Comparison of ENCODE assay signal across 19 cellular contexts in genomic region chr20:56793916-56794315, GRCh38.
DNase-seq lines count a peak whose midpoint lies in the region; ATAC-seq, FAIRE-seq and TF ChIP-seq lines count a peak whose summit lies in the region.
"Had no signal": no experiment of that assay in that cellular context is flagged by ENCODE, and none has a peak within 500 bp of the region (broad histone marks: within the 10 kb centered on the region; RNA-seq: fewer than 3 reads in every experiment).

No MANE protein-coding gene starts in this region.

- H3K56ac ChIP-seq in H1 (replicated peaks; ENCODE audit: insufficient read length, low read depth, low read length), result no peak overlapping the region

- no peak overlapping the region for H4K91ac ChIP-seq in H1 (replicated peaks; ENCODE audit: insufficient read length, low read length)

- H4K20me1 ChIP-seq in H1 (replicated peaks in 1 of 2; ENCODE audit: control insufficient read depth in 1 of 2, insufficient read depth in 2 of 2, low read length in 2 of 2), result no peaks in the 10 kb centered on the region

- no peak for TF ChIP-seq CTCF in A549 (IDR thresholded peaks at IDR 0.05)
- no peak for TF ChIP-seq CTCF in H1 (IDR thresholded peaks at IDR 0.05; ENCODE audit: control extremely low read depth in 1 of 3, insufficient read depth in 1 of 3, low read depth in 1 of 3, low read length in 3 of 3)

- H3K36me3 ChIP-seq in H1 (ENCODE audit: control insufficient read depth in 2 of 4, insufficient read depth in 4 of 4, low read length in 3 of 4), result no peaks in the 10 kb centered on the region
- H3K36me3 ChIP-seq: HAP-1 had no signal

- H2BK5ac ChIP-seq in H1 (ENCODE audit: low read depth, low read length), result no peak overlapping the region

- H2BK15ac ChIP-seq in H1 (ENCODE audit: low read length), result no peak overlapping the region

- H3K4me1 ChIP-seq in A549 (peaks cover 20% of the 10 kb centered on the region), H1 (replicated peaks in 1 of 4; ENCODE audit: control insufficient read depth in 3 of 4, insufficient read depth in 4 of 4, low read length in 3 of 4) (no peaks in the 10 kb centered on the region)
- H3K4me1 ChIP-seq: Caco-2, HAP-1 had no signal

- WGBS in A549 (ENCODE audit: missing lambda C conversion rate), result 83% methylated on average over 6 of the region's 7 CpGs
- WGBS in H1 (ENCODE audit: extremely low coverage in 1 of 2, insufficient coverage in 1 of 2, insufficient read length in 1 of 2, insufficient replicate concordance in 2 of 2, low coverage in 1 of 2, low lambda C conversion rate in 2 of 2, missing lambda C conversion rate in 1 of 2), 2 experiments, result 86% methylated on average over 7 of the region's 7 CpGs; no CpG with 5 or more reads in 1 of the 2 experiments

- peak overlapping the region; percentile 9 to 70; a peak in 4 of 6 replicates for H3K27ac ChIP-seq in A549
- H3K27ac ChIP-seq in H1 (ENCODE audit: low read depth, low read length), result no peak overlapping the region
- H3K27ac ChIP-seq in caudate nucleus (ENCODE audit: low read depth, low read length), result no peak overlapping the region
- H3K27ac ChIP-seq: 22Rv1, C4-2B, HL-60 had no signal

- H3K79me1 ChIP-seq in H1 (ENCODE audit: low read depth, low read length), result no peaks in the 10 kb centered on the region

- H3K4me2 ChIP-seq in A549 (no peak overlapping the region), H1 (ENCODE audit: insufficient read depth in 1 of 2, low read depth in 2 of 2, low read length in 2 of 2) (no peak overlapping the region)

- no peak overlapping the region for H3K4me3 ChIP-seq in A549
- H3K4me3 ChIP-seq in H1 (ENCODE audit: extremely low read depth in 1 of 4, insufficient read depth in 2 of 4, low read depth in 3 of 4, low read length in 4 of 4), result no peak overlapping the region
- H3K4me3 ChIP-seq: HAP-1, K562 had no signal

- no peak overlapping the region for H3K23ac ChIP-seq in H1 (ENCODE audit: insufficient read length)

- CTCF ChIA-PET in A549 (lab: Yijun Ruan, JAX), result interaction anchor here (0.7 kb wide), 1 partner anchor 36 kb away, joined by 3 read pairs; no protein-coding TSS in a partner anchor
- CTCF ChIA-PET in H1 (lab: Charles Lee; ENCODE audit: partially characterized antibody), result interaction anchor here (1.1 kb wide), 1 partner anchor 21 kb away, joined by 3 read pairs; no protein-coding TSS in a partner anchor

- H2BK12ac ChIP-seq in H1 (ENCODE audit: low read depth, low read length), result no peak overlapping the region

- H4K5ac ChIP-seq in H1 (ENCODE audit: insufficient read length, low read depth, low read length), result no peak overlapping the region

- TF ChIP-seq POLR2A in A549 (IDR thresholded peaks at IDR 0.05; ENCODE audit: low read length) (no peak), H1 (IDR thresholded peaks at IDR 0.05; ENCODE audit: control extremely low read depth in 1 of 2, low read depth in 2 of 2, low read length in 2 of 2) (no peak)

- TF ChIP-seq EP300 in A549 (IDR thresholded peaks at IDR 0.05), result no peak
- no peak for TF ChIP-seq EP300 in H1 (IDR thresholded peaks at IDR 0.05; ENCODE audit: borderline replicate concordance in 1 of 2, low read depth in 2 of 2, low read length in 2 of 2)

- H4K8ac ChIP-seq in H1 (ENCODE audit: extremely low read depth, insufficient read depth, low read length), result no peak overlapping the region

- no peaks in the 10 kb centered on the region for H3K27me3 ChIP-seq in H1 (replicated peaks in 1 of 4; ENCODE audit: control insufficient read depth in 3 of 4, extremely low read depth in 1 of 4, insufficient read depth in 3 of 4, low read length in 3 of 4)

- H3K23me2 ChIP-seq in H1 (ENCODE audit: low read depth, low read length), result no peaks in the 10 kb centered on the region

- no peak overlapping the region for H2AFZ ChIP-seq in H1 (ENCODE audit: low read length)

- no peak overlapping the region for H2BK120ac ChIP-seq in H1 (replicated peaks; ENCODE audit: low read depth, low read length)

- no peak overlapping the region for H3K18ac ChIP-seq in H1 (ENCODE audit: extremely low read depth, low read length)

- H2AK5ac ChIP-seq in H1 (ENCODE audit: low read depth, low read length), result peak overlapping the region; percentile 24; the same call in 1 of the 2 replicates

- DNase-seq in A549 (ENCODE audit: low read depth in 1 of 2, low spot score in 1 of 2) (no peak), EL (peak; percentile 31), H1 (ENCODE audit: low read depth in 1 of 2, low spot score in 2 of 2) (no peak), posterior vena cava (ENCODE audit: low spot score) (peak; percentile 3), AML-193 (lab: John Stamatoyannopoulos, UW) (no peak), caudate nucleus (lab: John Stamatoyannopoulos, UW) (no peak)
- DNase-seq in activated CD4-positive, CD25-positive, alpha-beta regulatory T cell treated with anti-CD3 and anti-CD28 coated beads, Interleukin-2, amount 50 U/mL, for 72 hours, result no peak
- DNase-seq: Caco-2; CD4-positive, alpha-beta T cell; DMS79; IMR-90 had no signal

- POLR2A ChIA-PET in A549 (lab: Yijun Ruan, JAX) (no interaction called here), H1 (lab: Charles Lee; ENCODE audit: partially characterized antibody) (interaction anchor here (0.7 kb wide), 1 partner anchor 24 kb away, joined by 3 read pairs; no protein-coding TSS in a partner anchor)

- H3K9me3 ChIP-seq in A549 (peaks cover 13% of the 10 kb centered on the region), H1 (ENCODE audit: insufficient read depth in 2 of 2, low read depth in 1 of 2, low read length in 1 of 2) (peaks cover 4 to 6% of the 10 kb centered on the region in 2 experiments; a peak in 3 of 4 replicates)
- H3K9me3 ChIP-seq: HAP-1 had no signal

- H3K9ac ChIP-seq in H1 (replicated peaks in 1 of 4; ENCODE audit: extremely low read depth in 1 of 4, low read depth in 3 of 4, low read length in 3 of 4), result no peak overlapping the region

- FAIRE-seq in A549 (lab: Jason Lieb, UNC) (no peak), H1 (lab: Jason Lieb, UNC) (no peak)
- FAIRE-seq: D721Med, GM12891, GM19239, K562 had no signal

- intact Hi-C loops in posterior vena cava (cut with DNase I), result no loop called here

- no peaks in the 10 kb centered on the region for H3K79me2 ChIP-seq in H1 (ENCODE audit: control insufficient read depth in 1 of 2, insufficient read depth in 2 of 2, low read length in 2 of 2)

- no peak overlapping the region for H3K14ac ChIP-seq in H1 (ENCODE audit: insufficient read length)

- H3K4ac ChIP-seq in H1 (replicated peaks; ENCODE audit: insufficient read length, low read depth, low read length), result no peak overlapping the region

- no peak for ATAC-seq in A549
- ATAC-seq: K562 had no signal

- TF ChIP-seq RAD21 in A549 (conservative IDR thresholded peaks at IDR 0.05 in 1 of 2, IDR thresholded peaks at IDR 0.05 in 1 of 2), result no peak
- no peak for TF ChIP-seq RAD21 in H1 (IDR thresholded peaks at IDR 0.05 in 1 of 2, conservative IDR thresholded peaks at IDR 0.05 in 1 of 2; ENCODE audit: low read depth in 2 of 2, low read length in 2 of 2)

- H2BK20ac ChIP-seq in H1 (ENCODE audit: low read length), result no peak overlapping the region

TF ChIP-seq in A549, 52 proteins besides CTCF, POLR2A, EP300 and RAD21 (continues in another document):
- no peak for TF ChIP-seq RNF2 (IDR thresholded peaks at IDR 0.05; ENCODE audit: borderline replicate concordance, low read depth)
- no peak for TF ChIP-seq KDM5A (IDR thresholded peaks at IDR 0.05)
- TF ChIP-seq ESRRA (IDR thresholded peaks at IDR 0.05; ENCODE audit: borderline replicate concordance, low read length), result no peak
- TF ChIP-seq EHMT2 (IDR thresholded peaks at IDR 0.05; ENCODE audit: low read depth), result no peak
- TF ChIP-seq FOSB (CRISPR knock-in tag; IDR thresholded peaks at IDR 0.05), result no peak
- TF ChIP-seq ZNF302 (CRISPR knock-in tag; IDR thresholded peaks at IDR 0.05), result no peak
- TF ChIP-seq HEYL (CRISPR knock-in tag; IDR thresholded peaks at IDR 0.05), result no peak

TF ChIP-seq in H1, 55 proteins besides CTCF, POLR2A, EP300 and RAD21:
- no peak for TF ChIP-seq TCF12 (IDR thresholded peaks at IDR 0.05; ENCODE audit: low read depth, low read length)
- no peak for TF ChIP-seq CTBP2 (IDR thresholded peaks at IDR 0.05; ENCODE audit: borderline replicate concordance, insufficient read depth, insufficient read length, low read length)
- no peak for TF ChIP-seq TEAD4 (IDR thresholded peaks at IDR 0.05; ENCODE audit: low read depth, low read length)

Comparison
In these comparisons a context has a peak if more than half of its experiments do, and no peak if none do; other contexts are left out.
1. DNase-seq: peak in EL (single experiment) and posterior vena cava (single experiment); none in A549 (0 of 2), H1 (0 of 2), AML-193 (0 of 2), activated CD4-positive, CD25-positive, alpha-beta regulatory T cell treated with anti-CD3 and anti-CD28 coated beads, Interleukin-2, amount 50 U/mL, for 72 hours (single experiment) and caudate nucleus (0 of 61).
2. H3K27ac ChIP-seq: peak in A549 (2 of 2); none in H1 (single experiment) and caudate nucleus (single experiment).